10 cellular contexts compared by ENCODE assay signal in genomic region chr3:173938159-173938558, GRCh38.
DNase-seq lines count a peak whose midpoint lies in the region; TF ChIP-seq lines count a peak whose summit lies in the region.
"Had no signal": no experiment of that assay in that cellular context is flagged by ENCODE, and none has a peak within 500 bp of the region (broad histone marks: within the 10 kb centered on the region; RNA-seq: fewer than 3 reads in every experiment).

No MANE protein-coding gene starts in this region.

- H3K4me1 ChIP-seq in sigmoid colon, result peaks cover 0 to 5% (median 0%) of the 10 kb centered on the region in 4 donors
- H3K4me1 ChIP-seq: BLaER1 had no signal

- TF ChIP-seq POLR2A in sigmoid colon (IDR thresholded peaks at IDR 0.05), result no peak

- TF ChIP-seq EP300 in sigmoid colon (IDR thresholded peaks at IDR 0.05), result no peak

- no peaks in the 10 kb centered on the region for H3K27me3 ChIP-seq in sigmoid colon
- H3K27me3 ChIP-seq: BLaER1 had no signal

- H3K4me3 ChIP-seq in epithelial cell of esophagus (ENCODE audit: low read length) (no peak overlapping the region), sigmoid colon (no peak overlapping the region)
- H3K4me3 ChIP-seq: BLaER1 had no signal

- H3K27ac ChIP-seq in sigmoid colon, result no peak overlapping the region
- H3K27ac ChIP-seq: BLaER1 had no signal

- DNase-seq in NCI-H82 (lab: John Stamatoyannopoulos, UW) (peak; percentile 46), NCI-H82 treated with DMSO at 0.1 percent for 48 hours (lab: John Stamatoyannopoulos, UW; ENCODE audit: unreplicated experiment) (no peak), NCI-H510A (lab: John Stamatoyannopoulos, UW) (peak; percentile 9), epithelial cell of esophagus (ENCODE audit: low read depth) (peak; percentile 9), smooth muscle cell of the brain vasculature (ENCODE audit: low read depth, low spot score) (peak; percentile 15), sigmoid colon (no peak), HPDE6-E6E7 (ENCODE audit: extremely low spot score) (no peak), Ammon's horn (ENCODE audit: low spot score) (no peak)
- DNase-seq: retina had no signal

- no peaks in the 10 kb centered on the region for H3K9me3 ChIP-seq in sigmoid colon
- H3K9me3 ChIP-seq: BLaER1 had no signal

- H3K36me3 ChIP-seq in sigmoid colon, result no peaks in the 10 kb centered on the region
- H3K36me3 ChIP-seq: BLaER1 had no signal

- intact Hi-C loops in sigmoid colon (cut with DNase I), result no loop called here

- WGBS in sigmoid colon, 2 donors, result 36 to 63% methylated on average over 4 of the region's 4 CpGs

- TF ChIP-seq CTCF in epithelial cell of esophagus (IDR thresholded peaks at IDR 0.05; ENCODE audit: insufficient read depth, low read depth, low read length, missing control alignments), result no peak
- no peak for TF ChIP-seq CTCF in sigmoid colon (IDR thresholded peaks at IDR 0.05)

Comparison
In these comparisons a context has a peak if more than half of its experiments do, and no peak if none do; other contexts are left out.
1. DNase-seq: peak in NCI-H82 (single experiment), NCI-H510A (single experiment), epithelial cell of esophagus (single experiment) and smooth muscle cell of the brain vasculature (single experiment); none in NCI-H82 treated with DMSO at 0.1 percent for 48 hours (single experiment), sigmoid colon (single experiment), HPDE6-E6E7 (single experiment) and Ammon's horn (single experiment).